Comparison of ENCODE assay signal across 14 cellular contexts in genomic region chr13:37382156-37382555, GRCh38.
DNase-seq lines count a peak whose midpoint lies in the region; ATAC-seq and TF ChIP-seq lines count a peak whose summit lies in the region.
"Had no signal": no experiment of that assay in that cellular context is flagged by ENCODE, and none has a peak within 500 bp of the region (broad histone marks: within the 10 kb centered on the region; RNA-seq: fewer than 3 reads in every experiment).

No MANE protein-coding gene starts in this region.

- peak; percentile 8 for DNase-seq in AG20443 (ENCODE audit: low spot score)
- DNase-seq in GM03348 (ENCODE audit: low spot score) = peak; percentile 11
- peak; percentile 47 for DNase-seq in astrocyte of the hippocampus (ENCODE audit: low read depth, low spot score)
- no peak for DNase-seq in osteocyte (ENCODE audit: extremely low spot score, unreplicated experiment)
- DNase-seq in DMS79 treated with DMSO at 0.1 percent for 48 hours (lab: John Stamatoyannopoulos, UW) = no peak
- DNase-seq in NOMO-1 treated with DMSO at 0.1 percent for 48 hours (lab: John Stamatoyannopoulos, UW; ENCODE audit: unreplicated experiment) = no peak
- DNase-seq: CD8-positive, alpha-beta memory T cell; NCI-H1417 treated with DMSO at 0.1 percent for 48 hours; NCI-H187; NCI-H446; NCI-H526; Right ventricle myocardium superior had no signal

- no peaks in the 10 kb centered on the region for H3K9me3 Mint-ChIP-seq in osteocyte (ENCODE audit: unreplicated experiment)
- H3K9me3 Mint-ChIP-seq: GM23338 had no signal

- peak overlapping the region; percentile 86 for H3K27ac Mint-ChIP-seq in osteocyte (ENCODE audit: unreplicated experiment)
- H3K27ac Mint-ChIP-seq: CD8-positive, alpha-beta memory T cell; GM23338 had no signal

- no peak for TF ChIP-seq CTCF in osteocyte (IDR thresholded peaks at IDR 0.05)

- no peak overlapping the region for H3K4me3 Mint-ChIP-seq in osteocyte (ENCODE audit: unreplicated experiment)
- H3K4me3 Mint-ChIP-seq: CD8-positive, alpha-beta memory T cell; GM23338 had no signal

- no peak for ATAC-seq in GM18520 (IDR thresholded peaks at IDR 0.05; ENCODE audit: unreplicated experiment)
- ATAC-seq: GM23338 had no signal

- no peaks in the 10 kb centered on the region for H3K27me3 Mint-ChIP-seq in osteocyte (ENCODE audit: unreplicated experiment)
- H3K27me3 Mint-ChIP-seq: CD8-positive, alpha-beta memory T cell had no signal

- peaks cover 41% of the 10 kb centered on the region for H3K4me1 Mint-ChIP-seq in osteocyte (ENCODE audit: unreplicated experiment)
- H3K4me1 Mint-ChIP-seq: CD8-positive, alpha-beta memory T cell had no signal

- H3K36me3 Mint-ChIP-seq in osteocyte (ENCODE audit: unreplicated experiment) = no peaks in the 10 kb centered on the region
- H3K36me3 Mint-ChIP-seq: CD8-positive, alpha-beta memory T cell had no signal

Comparison
In these comparisons a context has a peak if more than half of its experiments do, and no peak if none do; other contexts are left out.
1. DNase-seq: peak in AG20443 (single experiment), GM03348 (single experiment) and astrocyte of the hippocampus (single experiment); none in osteocyte (single experiment), DMS79 treated with DMSO at 0.1 percent for 48 hours (single experiment) and NOMO-1 treated with DMSO at 0.1 percent for 48 hours (single experiment).